1 cellular context compared by ENCODE assay signal in genomic region chr13:48532473-48533206, GRCh38.
TF ChIP-seq lines count a peak whose summit lies in the region.

Gene RCBTB2 (minus strand): TSS chr13:48533080. CDS start chr13:48521939, 11,141 bp downstream.

TF ChIP-seq in HepG2, 621 proteins besides CTCF, POLR2A, EP300 and RAD21 (continued from another document and continues in another):
- no peak for TF ChIP-seq CEBPZ (IDR thresholded peaks at IDR 0.05; ENCODE audit: low read length)
- no peak for TF ChIP-seq MNT (IDR thresholded peaks at IDR 0.05)
- TF ChIP-seq ZNF781 (CRISPR knock-in tag; IDR thresholded peaks at IDR 0.05; ENCODE audit: borderline replicate concordance, not compliant biosample characterization), result peak; percentile 73
- TF ChIP-seq MIER3 (CRISPR knock-in tag; IDR thresholded peaks at IDR 0.05; ENCODE audit: borderline replicate concordance), result no peak
- TF ChIP-seq POLR2AphosphoS5 (IDR thresholded peaks at IDR 0.05; ENCODE audit: low read depth, low read length), result peak; percentile 80
- no peak; the same call in 1 of the 2 replicates for TF ChIP-seq TGIF2 (CRISPR knock-in tag; IDR thresholded peaks at IDR 0.05)
- TF ChIP-seq RNF2 (conservative IDR thresholded peaks at IDR 0.05; ENCODE audit: low read depth), result no peak
- TF ChIP-seq TBX3 (IDR thresholded peaks at IDR 0.05; ENCODE audit: borderline replicate concordance), result no peak
- no peak for TF ChIP-seq ARNT (IDR thresholded peaks at IDR 0.05)
- TF ChIP-seq FOXA3 (CRISPR knock-in tag; IDR thresholded peaks at IDR 0.05), result no peak
- TF ChIP-seq FOXM1 (CRISPR knock-in tag; IDR thresholded peaks at IDR 0.05), result peak; percentile 86
- peak; percentile 93 for TF ChIP-seq E2F1 (CRISPR knock-in tag; IDR thresholded peaks at IDR 0.05)
- TF ChIP-seq ZNF792 (CRISPR knock-in tag; IDR thresholded peaks at IDR 0.05), result peak; percentile 72
- TF ChIP-seq ZNF225 (CRISPR knock-in tag; IDR thresholded peaks at IDR 0.05), result peak; percentile 78
- peak; percentile 99 for TF ChIP-seq ZFY (CRISPR knock-in tag; IDR thresholded peaks at IDR 0.05)
- no peak for TF ChIP-seq JUNB (CRISPR knock-in tag; IDR thresholded peaks at IDR 0.05; ENCODE audit: borderline replicate concordance)
- no peak for TF ChIP-seq ZNF180 (CRISPR knock-in tag; IDR thresholded peaks at IDR 0.05; ENCODE audit: borderline replicate concordance, low read depth)
- no peak for TF ChIP-seq ZSCAN20 (CRISPR knock-in tag; IDR thresholded peaks at IDR 0.05; ENCODE audit: borderline replicate concordance)
- TF ChIP-seq ZNF770 (CRISPR knock-in tag; IDR thresholded peaks at IDR 0.05), result peak; percentile 57
- peak; percentile 73 for TF ChIP-seq AGO2 (optimal IDR thresholded peaks at IDR 0.05; ENCODE audit: low read depth, low read length)
- TF ChIP-seq ZNF569 (CRISPR knock-in tag; IDR thresholded peaks at IDR 0.05; ENCODE audit: borderline replicate concordance), result no peak
- TF ChIP-seq MXD3 (CRISPR knock-in tag; IDR thresholded peaks at IDR 0.05), result peak; percentile 90
- no peak for TF ChIP-seq FOXA1 (IDR thresholded peaks at IDR 0.05)
- no peak; the same call in 1 of the 2 replicates for TF ChIP-seq FOXA1 (CRISPR knock-in tag; IDR thresholded peaks at IDR 0.05)
- no peak for TF ChIP-seq ZC3H4 (CRISPR knock-in tag; IDR thresholded peaks at IDR 0.05; ENCODE audit: borderline replicate concordance)
- peak; percentile 78; the same call in 1 of the 2 replicates for TF ChIP-seq WIZ (CRISPR knock-in tag; IDR thresholded peaks at IDR 0.05)
- peak; percentile 78; the same call in 1 of the 2 replicates for TF ChIP-seq CREB3 (CRISPR knock-in tag; IDR thresholded peaks at IDR 0.05)
- no peak for TF ChIP-seq ZNF615 (CRISPR knock-in tag; IDR thresholded peaks at IDR 0.05; ENCODE audit: borderline replicate concordance)
- TF ChIP-seq ZNF629 (CRISPR knock-in tag; conservative IDR thresholded peaks at IDR 0.05), result peak; percentile 32; the same call in 1 of the 2 replicates
- TF ChIP-seq ZNF572 (CRISPR knock-in tag; IDR thresholded peaks at IDR 0.05), result 0 out of 2 replicates have a peak, but pooled peaks have one; percentile 64
- peak; percentile 6; the same call in 1 of the 2 replicates for TF ChIP-seq LBX2 (CRISPR knock-in tag; IDR thresholded peaks at IDR 0.05; ENCODE audit: borderline replicate concordance)
- peak; percentile 50; the same call in 1 of the 2 replicates for TF ChIP-seq ZFAT (CRISPR knock-in tag; conservative IDR thresholded peaks at IDR 0.05)
- TF ChIP-seq HNRNPH1 (optimal IDR thresholded peaks at IDR 0.05; ENCODE audit: low read depth, low read length), result no peak
- 0 out of 2 replicates have a peak, but pooled peaks have one; percentile 15 for TF ChIP-seq PRDM10 (CRISPR knock-in tag; IDR thresholded peaks at IDR 0.05; ENCODE audit: low read depth)
- peak; percentile 28; the same call in 1 of the 2 replicates for TF ChIP-seq FOXK1 (CRISPR knock-in tag; IDR thresholded peaks at IDR 0.05; ENCODE audit: borderline replicate concordance, low read depth)
- no peak for TF ChIP-seq USF2 (IDR thresholded peaks at IDR 0.05; ENCODE audit: low read depth, low read length)
- TF ChIP-seq USF2 (CRISPR knock-in tag; IDR thresholded peaks at IDR 0.05; ENCODE audit: borderline replicate concordance), result peak; percentile 37; the same call in 1 of the 2 replicates
- peak; percentile 10; the same call in 1 of the 2 replicates for TF ChIP-seq RXRA (CRISPR knock-in tag; IDR thresholded peaks at IDR 0.05)
- TF ChIP-seq ZSCAN25 (CRISPR knock-in tag; IDR thresholded peaks at IDR 0.05), result 0 out of 2 replicates have a peak, but pooled peaks have one; percentile 2
- TF ChIP-seq PTBP1 (IDR thresholded peaks at IDR 0.05; ENCODE audit: low read depth, low read length, poor library complexity, severe bottlenecking), result no peak
- TF ChIP-seq IRF2 (CRISPR knock-in tag; IDR thresholded peaks at IDR 0.05), result peak; percentile 47; the same call in 1 of the 2 replicates
- peak; percentile 42; the same call in 1 of the 2 replicates for TF ChIP-seq ZBTB39 (CRISPR knock-in tag; IDR thresholded peaks at IDR 0.05)
